In genomic region chr1:223827193-223827663, GRCh38 we compare ENCODE assay signal across 11 cellular contexts. TPM values are rescaled to one million over a fixed set of nuclear protein-coding genes. Genes with fewer than 3 reads are reported as not detected.
DNase-seq lines count a peak whose midpoint lies in the region; ATAC-seq and TF ChIP-seq lines count a peak whose summit lies in the region.
"Had no signal": no experiment of that assay in that cellular context is flagged by ENCODE, and none has a peak within 500 bp of the region (broad histone marks: within the 10 kb centered on the region; RNA-seq: fewer than 3 reads in every experiment).

No MANE protein-coding gene starts in this region.

- peaks cover 15% of the 10 kb centered on the region for H3K79me1 ChIP-seq in mesendoderm (ENCODE audit: low read length)

- peaks cover 52 to 67% (median 62%) of the 10 kb centered on the region in 4 donors for H3K4me1 Mint-ChIP-seq in CD4-positive, CD25-positive, alpha-beta regulatory T cell
- peaks cover 69% of the 10 kb centered on the region for H3K4me1 Mint-ChIP-seq in activated naive CD8-positive, alpha-beta T cell treated with anti-CD3 and anti-CD28 coated beads, Interleukin-2, amount 50 U/mL, for 24 hours

- H3K36me3 ChIP-seq in CD4-positive, CD25-positive, alpha-beta regulatory T cell (ENCODE audit: control insufficient read depth, insufficient read depth, low read length), result no peaks in the 10 kb centered on the region
- H3K36me3 ChIP-seq in mesendoderm (ENCODE audit: control insufficient read depth, insufficient read depth, low read length) (no peaks in the 10 kb centered on the region), aorta (ENCODE audit: control insufficient read depth in 1 of 2, insufficient read depth in 2 of 2, low read length in 1 of 2) (no peaks in the 10 kb centered on the region)

- H3K4me3 ChIP-seq in CD4-positive, CD25-positive, alpha-beta regulatory T cell (ENCODE audit: low read depth, low read length), result no peak overlapping the region
- H3K4me3 ChIP-seq in HL-60 (replicated peaks; ENCODE audit: insufficient read depth, low read length), result no peak overlapping the region
- H3K4me3 ChIP-seq in mesendoderm (ENCODE audit: low read length), result no peak overlapping the region
- no peak overlapping the region for H3K4me3 ChIP-seq in aorta (ENCODE audit: low read length in 2 of 2)

- no peak overlapping the region for H3K27ac ChIP-seq in CD4-positive, CD25-positive, alpha-beta regulatory T cell (ENCODE audit: insufficient read depth, low read length, poor library complexity, severe bottlenecking)
- H3K27ac ChIP-seq in HL-60 (replicated peaks), result peak overlapping the region; percentile 71
- no peak overlapping the region for H3K27ac ChIP-seq in mesendoderm (ENCODE audit: low read depth, low read length)
- H3K27ac ChIP-seq in aorta (ENCODE audit: low read depth in 1 of 2, low read length in 2 of 2), result no peak overlapping the region

- H4K8ac ChIP-seq in mesendoderm (ENCODE audit: low read depth, low read length), result no peak overlapping the region

- no peaks in the 10 kb centered on the region for H3K9me3 Mint-ChIP-seq in CD4-positive, CD25-positive, alpha-beta regulatory T cell
- H3K9me3 Mint-ChIP-seq in activated naive CD8-positive, alpha-beta T cell treated with anti-CD3 and anti-CD28 coated beads, Interleukin-2, amount 50 U/mL, for 24 hours, result no peaks in the 10 kb centered on the region

- H3K23ac ChIP-seq in mesendoderm (ENCODE audit: low read length), result no peak overlapping the region

- H3K4me3 Mint-ChIP-seq in CD4-positive, CD25-positive, alpha-beta regulatory T cell, result peak overlapping the region in 1 of 4 donors; percentile 33
- H3K4me3 Mint-ChIP-seq in activated naive CD8-positive, alpha-beta T cell treated with anti-CD3 and anti-CD28 coated beads, Interleukin-2, amount 50 U/mL, for 24 hours, result no peak overlapping the region

- no peak for ATAC-seq in CD4-positive, CD25-positive, alpha-beta regulatory T cell (ENCODE audit: low read depth in 2 of 2)
- no peak for ATAC-seq in activated naive CD8-positive, alpha-beta T cell treated with anti-CD3 and anti-CD28 coated beads, Interleukin-2, amount 50 U/mL, for 24 hours
- ATAC-seq in GM18517 (IDR thresholded peaks at IDR 0.05; ENCODE audit: unreplicated experiment) (no peak), GM21515 (IDR thresholded peaks at IDR 0.05; ENCODE audit: unreplicated experiment) (no peak), aorta (ENCODE audit: low FRiP score) (no peak)

- intact Hi-C loops in aorta (cut with DNase I), result loop anchor here (5.0 kb wide), 2 partner anchors 45 to 120 kb away; no protein-coding TSS in a partner anchor

- H2AK5ac ChIP-seq in mesendoderm (ENCODE audit: low read length), result peak overlapping the region; percentile 2

- no peak for DNase-seq in CD4-positive, CD25-positive, alpha-beta regulatory T cell
- DNase-seq in HL-60 (ENCODE audit: low read depth in 1 of 2, low spot score in 1 of 2) (peak in 1 of 2 experiments; percentile 67), mesendoderm (no peak), SW480 (ENCODE audit: low spot score) (no peak), aorta (no peak)
- no peak for DNase-seq in activated naive CD8-positive, alpha-beta T cell treated with anti-CD3 and anti-CD28 coated beads, Interleukin-2, amount 50 U/mL, for 24 hours
- DNase-seq: CD4-positive, alpha-beta memory T cell; cortex of kidney; NCI-H69 had no signal

- H2BK5ac ChIP-seq in mesendoderm (ENCODE audit: low read length), result no peak overlapping the region

- H3K27me3 ChIP-seq in CD4-positive, CD25-positive, alpha-beta regulatory T cell (ENCODE audit: control insufficient read depth, insufficient read depth, low read length), result no peaks in the 10 kb centered on the region
- H3K27me3 ChIP-seq in HL-60 (ENCODE audit: insufficient read depth, poor library complexity, severe bottlenecking), result no peaks in the 10 kb centered on the region
- no peaks in the 10 kb centered on the region for H3K27me3 ChIP-seq in mesendoderm (ENCODE audit: insufficient read depth, low read length, poor library complexity)
- no peaks in the 10 kb centered on the region for H3K27me3 ChIP-seq in aorta (ENCODE audit: control insufficient read depth in 1 of 2, insufficient read depth in 2 of 2, low read length in 1 of 2)

- H3K56ac ChIP-seq in mesendoderm (ENCODE audit: low read length), result peak overlapping the region; percentile 49

- no peak overlapping the region for H4K5ac ChIP-seq in mesendoderm (ENCODE audit: low read length)

- H3K18ac ChIP-seq in mesendoderm (ENCODE audit: low read length), result no peak overlapping the region

- WGBS in mesendoderm (ENCODE audit: extremely low coverage, insufficient coverage, low lambda C conversion rate), result no CpG with 5 or more reads among the region's 3 CpGs
- 41 to 53% methylated on average over 3 of the region's 3 CpGs for WGBS in aorta, 2 donors

- no peak overlapping the region for H2BK15ac ChIP-seq in mesendoderm (replicated peaks; ENCODE audit: low read depth)

- TF ChIP-seq CTCF in HL-60 (IDR thresholded peaks at IDR 0.05; ENCODE audit: insufficient read depth, low read length), result no peak

- H3K9me3 ChIP-seq in CD4-positive, CD25-positive, alpha-beta regulatory T cell (ENCODE audit: control insufficient read depth in 2 of 2, low read length in 2 of 2), result no peaks in the 10 kb centered on the region
- no peaks in the 10 kb centered on the region for H3K9me3 ChIP-seq in aorta (ENCODE audit: control insufficient read depth, low read length)

- H3K4me2 ChIP-seq in mesendoderm (ENCODE audit: low read length), result no peak overlapping the region

- H3K4me1 ChIP-seq in CD4-positive, CD25-positive, alpha-beta regulatory T cell (ENCODE audit: control insufficient read depth, insufficient read depth, low read length, poor library complexity, severe bottlenecking), result peaks cover 28% of the 10 kb centered on the region
- H3K4me1 ChIP-seq in mesendoderm (ENCODE audit: control insufficient read depth, low read depth, low read length) (peaks cover 26% of the 10 kb centered on the region), aorta (ENCODE audit: control insufficient read depth in 1 of 2, insufficient read depth in 2 of 2, low read length in 2 of 2) (peaks cover 0 to 13% of the 10 kb centered on the region in 2 donors)

- H2BK120ac ChIP-seq in mesendoderm (ENCODE audit: low read depth, low read length), result no peak overlapping the region

- peak overlapping the region; percentile 10 for H3K9ac ChIP-seq in mesendoderm (ENCODE audit: low read length)

- no peaks in the 10 kb centered on the region for H3K36me3 Mint-ChIP-seq in CD4-positive, CD25-positive, alpha-beta regulatory T cell
- H3K36me3 Mint-ChIP-seq in activated naive CD8-positive, alpha-beta T cell treated with anti-CD3 and anti-CD28 coated beads, Interleukin-2, amount 50 U/mL, for 24 hours (ENCODE audit: low read depth), result peaks cover 9% of the 10 kb centered on the region

- peaks cover 57% of the 10 kb centered on the region for H3K79me2 ChIP-seq in mesendoderm (ENCODE audit: control insufficient read depth, insufficient read depth, low read length)

- no peaks in the 10 kb centered on the region for H3K27me3 Mint-ChIP-seq in CD4-positive, CD25-positive, alpha-beta regulatory T cell
- H3K27me3 Mint-ChIP-seq in activated naive CD8-positive, alpha-beta T cell treated with anti-CD3 and anti-CD28 coated beads, Interleukin-2, amount 50 U/mL, for 24 hours, result no peaks in the 10 kb centered on the region
- H3K27me3 Mint-ChIP-seq: CD4-positive, alpha-beta memory T cell had no signal

- peak overlapping the region; percentile 6 to 73 (median 46) for H3K27ac Mint-ChIP-seq in CD4-positive, CD25-positive, alpha-beta regulatory T cell
- H3K27ac Mint-ChIP-seq in activated naive CD8-positive, alpha-beta T cell treated with anti-CD3 and anti-CD28 coated beads, Interleukin-2, amount 50 U/mL, for 24 hours, result peak overlapping the region; percentile 10

- H3K4ac ChIP-seq in mesendoderm (ENCODE audit: low read depth, low read length), result peak overlapping the region; percentile 81

RNA-seq across cellular contexts. Expression of gene TP53BP2, which starts 18.5 kb away (rescaled TPM):
- total RNA-seq in CD4-positive, CD25-positive, alpha-beta regulatory T cell, result 93.5 TPM
- 1 to 10 TPM; 7.4 to 8.7 (median 7.9) TPM for polyA plus RNA-seq in CD4-positive, CD25-positive, alpha-beta regulatory T cell
- 30.2 TPM for polyA plus RNA-seq in mesendoderm (2013, experiment 1 of 2)
- polyA plus RNA-seq in mesendoderm (2013, experiment 2 of 2), result 28.5 TPM
- 10 to 100 TPM; 60.6 to 83.9 TPM for total RNA-seq in aorta
- polyA plus RNA-seq in aorta, result 10 to 100 TPM; 10.3 to 22.3 TPM
